ENCODE assay signal across 11 cellular contexts in the genomic region with DNA sequence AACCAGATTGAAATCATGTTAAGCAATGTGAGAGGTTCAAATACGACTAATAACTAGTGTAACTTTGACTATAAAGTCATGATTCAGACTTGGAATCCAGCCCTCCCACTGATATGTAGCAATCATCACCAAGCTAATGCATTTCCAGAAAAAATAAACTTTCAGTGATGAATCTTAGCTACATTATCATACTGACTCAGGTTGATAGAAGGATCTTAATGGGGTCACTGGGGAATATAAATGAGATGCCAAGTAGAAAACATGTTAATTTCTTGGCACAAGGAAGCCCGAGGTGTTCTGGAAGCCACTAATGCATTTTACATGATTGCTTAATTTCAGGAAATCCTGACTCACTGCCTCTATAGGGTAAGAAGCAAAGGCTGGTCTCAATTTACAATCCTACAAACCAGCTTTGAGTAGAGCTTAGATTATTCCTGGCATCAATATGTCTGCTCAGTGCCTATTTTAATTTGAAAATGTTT.
DNase-seq lines count a peak whose midpoint lies in the region; ATAC-seq and TF ChIP-seq lines count a peak whose summit lies in the region.
"Had no signal": no experiment of that assay in that cellular context is flagged by ENCODE, and none has a peak within 500 bp of the region (broad histone marks: within the 10 kb centered on the region; RNA-seq: fewer than 3 reads in every experiment).

No MANE protein-coding gene starts in this region.

- H3K4me3 ChIP-seq in left ventricle myocardium inferior (no peak overlapping the region), fibroblast of lung (replicated peaks in 1 of 4; ENCODE audit: control extremely low read depth in 1 of 4, insufficient read depth in 1 of 4, low read depth in 3 of 4, low read length in 4 of 4) (no peak overlapping the region), upper lobe of right lung (no peak overlapping the region)

- DNase-seq in left cardiac atrium (no peak), left ventricle myocardium inferior (no peak), fibroblast of lung (ENCODE audit: low read depth in 2 of 2) (peak; percentile 94 to 97), upper lobe of right lung (no peak), NCI-H128 (lab: John Stamatoyannopoulos, UW; ENCODE audit: unreplicated experiment) (no peak), cerebellar cortex (ENCODE audit: low spot score) (no peak)
- DNase-seq: activated T-cell treated with anti-CD3 and anti-CD28 coated beads, Interleukin-2, amount 50 U/mL, for 72 hours; islet precursor cell had no signal

- intact Hi-C loops in left cardiac atrium (cut with DNase I): no loop called here
- intact Hi-C loops in left ventricle myocardium inferior (cut with micrococcal nuclease): no loop called here
- intact Hi-C loops in upper lobe of right lung (cut with DNase I): no loop called here

- H3K9ac ChIP-seq in fibroblast of lung (ENCODE audit: insufficient read depth, low read length): no peak overlapping the region
- H3K9ac ChIP-seq: parathyroid adenoma had no signal

- no peaks in the 10 kb centered on the region for H3K27me3 ChIP-seq in left ventricle myocardium inferior (ENCODE audit: low read depth)
- H3K27me3 ChIP-seq in fibroblast of lung (ENCODE audit: control insufficient read depth, insufficient read depth, low read length): no peaks in the 10 kb centered on the region
- no peaks in the 10 kb centered on the region for H3K27me3 ChIP-seq in upper lobe of right lung

- no peaks in the 10 kb centered on the region for H3K79me2 ChIP-seq in fibroblast of lung (ENCODE audit: control insufficient read depth, insufficient read depth, low read length)
- H3K79me2 ChIP-seq: parathyroid adenoma had no signal

- no peak overlapping the region for H2AFZ ChIP-seq in fibroblast of lung (ENCODE audit: low read length)
- H2AFZ ChIP-seq: parathyroid adenoma had no signal

- H4K20me1 ChIP-seq in fibroblast of lung (ENCODE audit: control insufficient read depth, extremely low read depth, insufficient read depth, low read length): no peaks in the 10 kb centered on the region

- no peaks in the 10 kb centered on the region for H3K9me3 ChIP-seq in left ventricle myocardium inferior (replicated peaks)
- H3K9me3 ChIP-seq in fibroblast of lung (ENCODE audit: control insufficient read depth, insufficient read depth, low read depth, low read length): no peaks in the 10 kb centered on the region
- H3K9me3 ChIP-seq in upper lobe of right lung: no peaks in the 10 kb centered on the region

- ATAC-seq in left cardiac atrium (peak; percentile 34 to 94), upper lobe of right lung (peak; percentile 28), GM18909 (IDR thresholded peaks at IDR 0.05; ENCODE audit: poor library complexity, unreplicated experiment) (no peak)

- no peak overlapping the region for H3K27ac ChIP-seq in left ventricle myocardium inferior (replicated peaks)
- H3K27ac ChIP-seq in fibroblast of lung (ENCODE audit: insufficient read depth, low read length): no peak overlapping the region
- no peak overlapping the region for H3K27ac ChIP-seq in upper lobe of right lung
- H3K27ac ChIP-seq: parathyroid adenoma had no signal

- H3K4me1 ChIP-seq in left ventricle myocardium inferior: no peaks in the 10 kb centered on the region
- peaks cover 3% of the 10 kb centered on the region for H3K4me1 ChIP-seq in fibroblast of lung (ENCODE audit: control insufficient read depth, extremely low read depth, insufficient read depth, low read length)
- no peaks in the 10 kb centered on the region for H3K4me1 ChIP-seq in upper lobe of right lung
- H3K4me1 ChIP-seq: parathyroid adenoma had no signal

- H3K36me3 ChIP-seq in left ventricle myocardium inferior (no peaks in the 10 kb centered on the region), fibroblast of lung (ENCODE audit: control insufficient read depth, insufficient read depth, low read length) (no peaks in the 10 kb centered on the region), upper lobe of right lung (no peaks in the 10 kb centered on the region)

- H3K4me2 ChIP-seq in fibroblast of lung (ENCODE audit: extremely low read depth, insufficient read depth, low read length): no peak overlapping the region

- TF ChIP-seq CTCF in left ventricle myocardium inferior (IDR thresholded peaks at IDR 0.05; ENCODE audit: borderline replicate concordance) (no peak), fibroblast of lung (conservative IDR thresholded peaks at IDR 0.05 in 1 of 2, IDR thresholded peaks at IDR 0.05 in 1 of 2; ENCODE audit: low read depth in 1 of 2, low read length in 2 of 2) (no peak), upper lobe of right lung (IDR thresholded peaks at IDR 0.05) (no peak)

TF ChIP-seq in PFSK-1, 5 proteins besides CTCF, POLR2A, EP300 and RAD21:
- TF ChIP-seq SIN3A (IDR thresholded peaks at IDR 0.05; ENCODE audit: borderline replicate concordance, insufficient read depth, low read length) (no peak), POLR2AphosphoS5 (IDR thresholded peaks at IDR 0.05; ENCODE audit: low read depth, low read length) (0 out of 2 replicates have a peak, but pooled peaks have one; percentile 29)

Comparison
In these comparisons a context has a peak if more than half of its experiments do, and no peak if none do; other contexts are left out.
1. DNase-seq: peak in fibroblast of lung (2 of 2); none in left cardiac atrium (single experiment), left ventricle myocardium inferior (single experiment), upper lobe of right lung (single experiment), NCI-H128 (single experiment) and cerebellar cortex (single experiment).